In the genomic region with DNA sequence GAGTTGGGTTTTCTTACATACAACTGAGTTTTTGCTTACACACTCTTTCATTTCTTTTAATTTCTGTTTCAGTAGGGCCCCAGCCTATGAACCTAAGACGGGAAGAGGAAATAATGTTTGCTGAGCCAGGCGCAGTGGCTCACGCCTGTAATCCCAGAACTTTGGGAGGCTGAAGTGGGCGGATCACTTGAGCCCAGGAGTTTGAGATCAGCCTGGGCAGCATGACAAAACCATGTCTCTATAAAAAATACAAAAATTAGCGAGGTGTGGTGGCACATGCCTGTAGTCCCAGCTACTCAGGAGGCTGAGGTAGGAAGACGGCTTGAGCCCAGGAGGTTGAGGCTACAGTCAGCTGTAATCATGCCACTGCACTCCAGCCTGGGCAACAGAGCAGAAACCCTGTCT, we compare ENCODE assay signal across 8 cellular contexts. TPM values are rescaled to one million over a fixed set of nuclear protein-coding genes. Genes with fewer than 3 reads are reported as not detected.
A peak's percentile ranks its signal among the peaks of the same experiment; 100 is the strongest.
DNase-seq lines count a peak whose midpoint lies in the region; ATAC-seq and TF ChIP-seq lines count a peak whose summit lies in the region.
"Not testable (repeated sequence)": the region's sequence is repeated elsewhere in the genome, so short reads cannot be mapped to it uniquely, and the experiment has no call there.

No MANE protein-coding gene starts in this region.

- not testable (repeated sequence) for H3K9me2 ChIP-seq in GM23248 (ENCODE audit: insufficient read depth); SK-N-SH

- H4K20me1 ChIP-seq in GM23248 (ENCODE audit: insufficient read depth); SK-N-SH (ENCODE audit: insufficient read depth): not testable (repeated sequence)

- H3K79me2 ChIP-seq in GM23248 (ENCODE audit: insufficient read depth); SK-N-SH (ENCODE audit: insufficient read depth); parathyroid adenoma: not testable (repeated sequence)

- H3K9me3 ChIP-seq in GM23248 (ENCODE audit: low read depth); SK-N-SH; parathyroid adenoma (ENCODE audit: control insufficient read depth, low read length): not testable (repeated sequence)

- TF ChIP-seq EP300 in SK-N-SH (IDR thresholded peaks at IDR 0.05; ENCODE audit: borderline replicate concordance in 1 of 2, low read depth in 1 of 2, low read length in 1 of 2) = not testable (repeated sequence)

- H3K4me2 ChIP-seq in GM23248 (ENCODE audit: unreplicated experiment) = peak overlapping the region; percentile 66
- peak overlapping the region; percentile 46; the same call in 1 of the 2 replicates for H3K4me2 ChIP-seq in SK-N-SH
- H3K4me2 ChIP-seq in parathyroid adenoma (ENCODE audit: low read length) = not testable (repeated sequence)

- peak overlapping the region; percentile 95 for H3K27ac ChIP-seq in GM23248
- H3K27ac ChIP-seq in SK-N-SH (ENCODE audit: low read depth in 2 of 2, low read length in 1 of 2) = peak overlapping the region; percentile 77 to 79; a peak in 3 of 4 replicates
- peak overlapping the region; percentile 83 for H3K27ac ChIP-seq in cingulate gyrus (ENCODE audit: low read depth, low read length)
- peak overlapping the region; percentile 21 for H3K27ac ChIP-seq in parathyroid adenoma
- peak overlapping the region; percentile 57 for H3K27ac ChIP-seq in urinary bladder (ENCODE audit: low read depth)

- H3K4me3 ChIP-seq in GM23248 = peak overlapping the region; percentile 46; the same call in 1 of the 2 replicates
- not testable (repeated sequence) for H3K4me3 ChIP-seq in SK-N-SH (ENCODE audit: low read depth in 2 of 2, low read length in 1 of 2); parathyroid adenoma (ENCODE audit: low read depth, low read length); urinary bladder (ENCODE audit: low read depth, low read length)

- peaks cover 46% of the 10 kb centered on the region for H3K4me1 ChIP-seq in GM23248 (ENCODE audit: insufficient read depth)
- peaks cover 0 to 40% of the 10 kb centered on the region in 2 experiments; a peak in 3 of 4 replicates for H3K4me1 ChIP-seq in SK-N-SH (ENCODE audit: control insufficient read depth in 1 of 2, insufficient read depth in 2 of 2, low read depth in 1 of 2, low read length in 1 of 2)
- not testable (repeated sequence) for H3K4me1 ChIP-seq in parathyroid adenoma; urinary bladder (ENCODE audit: insufficient read depth)

- CTCF ChIA-PET in SK-N-SH (lab: Yijun Ruan, JAX) = interaction anchor here (2.9 kb wide), 1 partner anchor 18 kb away, joined by 13 read pairs; no protein-coding TSS in a partner anchor

- TF ChIP-seq CTCF in SK-N-SH (IDR thresholded peaks at IDR 0.05); parathyroid adenoma (IDR thresholded peaks at IDR 0.05): not testable (repeated sequence)

- TF ChIP-seq RAD21 in SK-N-SH (IDR thresholded peaks at IDR 0.05; ENCODE audit: low read length) = not testable (repeated sequence)

- H3K9ac ChIP-seq in GM23248 (peak overlapping the region; percentile 74), SK-N-SH (peak overlapping the region; percentile 42; the same call in 1 of the 2 replicates)
- not testable (repeated sequence) for H3K9ac ChIP-seq in parathyroid adenoma

- WGBS in GM23248 (ENCODE audit: low coverage in 1 of 2, low lambda C conversion rate in 2 of 2, missing lambda C conversion rate in 2 of 2), 2 experiments = 14 to 16% methylated on average over 6 of the region's 6 CpGs
- WGBS in SK-N-SH (ENCODE audit: low lambda C conversion rate) = 83% methylated on average over 6 of the region's 6 CpGs
- 8% methylated on average over 6 of the region's 6 CpGs for WGBS in urinary bladder

- peak overlapping the region; percentile 54 for H2AFZ ChIP-seq in GM23248
- peak overlapping the region; percentile 70 for H2AFZ ChIP-seq in SK-N-SH (ENCODE audit: low read depth)
- not testable (repeated sequence) for H2AFZ ChIP-seq in parathyroid adenoma

- POLR2A ChIA-PET in SK-N-SH (lab: Yijun Ruan, JAX) = not testable (repeated sequence)

- DNase-seq in GM23248 (peak; percentile 51), inferior parietal cortex (ENCODE audit: extremely low spot score) (peak; percentile 26)
- not testable (repeated sequence) for DNase-seq in SK-N-SH

- in situ Hi-C loops in GM23248 (cut with MboI) = not testable (repeated sequence)

- ATAC-seq in GM18867 (IDR thresholded peaks at IDR 0.05; ENCODE audit: unreplicated experiment) (peak; percentile 30), HG03354 (IDR thresholded peaks at IDR 0.05; ENCODE audit: poor library complexity, severe bottlenecking, unreplicated experiment) (peak; percentile 38)

- H3F3A ChIP-seq in GM23248 (ENCODE audit: insufficient read depth) = peaks cover 45% of the 10 kb centered on the region
- peaks cover 18% of the 10 kb centered on the region for H3F3A ChIP-seq in SK-N-SH (replicated peaks; ENCODE audit: insufficient read depth)

- not testable (repeated sequence) for H3K36me3 ChIP-seq in GM23248 (ENCODE audit: low read depth); SK-N-SH (replicated peaks in 1 of 2; ENCODE audit: control insufficient read depth in 1 of 2, insufficient read depth in 2 of 2, low read length in 1 of 2); parathyroid adenoma (ENCODE audit: control insufficient read depth, insufficient read depth, low read length); urinary bladder (ENCODE audit: insufficient read depth)

- not testable (repeated sequence) for H3K27me3 ChIP-seq in GM23248 (replicated peaks; ENCODE audit: insufficient read depth); SK-N-SH (ENCODE audit: insufficient read depth); parathyroid adenoma (ENCODE audit: control insufficient read depth, insufficient read depth, low read length)

RNA-seq across cellular contexts. Expression of gene IFIT3, which starts 23.1 kb away (rescaled TPM):
- total RNA-seq in GM23248 (2014; rRNA removed; shearing (Covaris generic)) = 10.9 and 19.0 TPM in 2 replicates
- polyA plus RNA-seq in GM23248 (2016; fragmentation: Nextera tagmentation; extraction: Ambion mirVana) (10.4 and 10.6 TPM in 2 replicates), SK-N-SH (2012; rRNA removed) (3.2 and 4.0 TPM in 2 replicates), urinary bladder (11.2 TPM)
- 5.0 and 5.2 TPM in 2 replicates for polyA plus RNA-seq in SK-N-SH (2012; cell fraction: cytosol; rRNA removed)
- polyA plus RNA-seq in SK-N-SH (2012; cell fraction: nucleus; rRNA removed) = 0.95 and 1.5 TPM in 2 replicates
- total RNA-seq in urinary bladder = 23.4 TPM

RNA-seq across cellular contexts. Expression of gene IFIT1B, which starts 26.9 kb away (rescaled TPM):
- not detected in 2 replicates for total RNA-seq in GM23248 (2014; rRNA removed; shearing (Covaris generic))
- polyA plus RNA-seq in GM23248 (2016; fragmentation: Nextera tagmentation; extraction: Ambion mirVana) (not detected in 2 replicates), SK-N-SH (2012; rRNA removed) (0.03 TPM in 1 of 2 replicates, not detected in the other), urinary bladder (not detected)
- 0.01 TPM in 1 of 2 replicates, not detected in the other for polyA plus RNA-seq in SK-N-SH (2012; cell fraction: cytosol; rRNA removed)
- not detected in 2 replicates for polyA plus RNA-seq in SK-N-SH (2012; cell fraction: nucleus; rRNA removed)
- 2.2 TPM for total RNA-seq in urinary bladder

RNA-seq across cellular contexts. Expression of gene IFIT1, which starts 41.5 kb away (rescaled TPM):
- 15.2 and 18.6 TPM in 2 replicates for total RNA-seq in GM23248 (2014; rRNA removed; shearing (Covaris generic))
- polyA plus RNA-seq in GM23248 (2016; fragmentation: Nextera tagmentation; extraction: Ambion mirVana) = 14.3 and 15.7 TPM in 2 replicates
- 4.4 and 5.7 TPM in 2 replicates for polyA plus RNA-seq in SK-N-SH (2012; rRNA removed)
- polyA plus RNA-seq in SK-N-SH (2012; cell fraction: cytosol; rRNA removed) = 6.1 and 7.6 TPM in 2 replicates
- polyA plus RNA-seq in SK-N-SH (2012; cell fraction: nucleus; rRNA removed) = 2.0 and 4.2 TPM in 2 replicates
- 40.8 TPM for total RNA-seq in urinary bladder
- polyA plus RNA-seq in urinary bladder = 14.1 TPM

RNA-seq across cellular contexts. Expression of gene IFIT2, which starts 49.1 kb away (rescaled TPM):
- 3.5 and 7.0 TPM in 2 replicates for total RNA-seq in GM23248 (2014; rRNA removed; shearing (Covaris generic))
- polyA plus RNA-seq in GM23248 (2016; fragmentation: Nextera tagmentation; extraction: Ambion mirVana) (8.5 and 9.5 TPM in 2 replicates), SK-N-SH (2012; rRNA removed) (0.99 and 1.2 TPM in 2 replicates), urinary bladder (3.7 TPM)
- polyA plus RNA-seq in SK-N-SH (2012; cell fraction: cytosol; rRNA removed) = 1.7 and 1.8 TPM in 2 replicates
- polyA plus RNA-seq in SK-N-SH (2012; cell fraction: nucleus; rRNA removed) = 0.48 and 1.1 TPM in 2 replicates
- 18.7 TPM for total RNA-seq in urinary bladder

Comparison
In these comparisons a context has a peak if more than half of its experiments do, and no peak if none do; other contexts are left out.
1. H3K27ac ChIP-seq: peak in every context shown above with its lines; median percentile 95 in GM23248; 83 in cingulate gyrus; 78 in SK-N-SH; 57 in urinary bladder; 21 in parathyroid adenoma.